In genomic region chr16:75011634-75012307, GRCh38 we compare ENCODE assay signal across 8 cellular contexts. TPM values are rescaled to one million over a fixed set of nuclear protein-coding genes. Genes with fewer than 3 reads are reported as not detected.
A peak's percentile ranks its signal among the peaks of the same experiment; 100 is the strongest.
DNase-seq lines count a peak whose midpoint lies in the region; ATAC-seq and TF ChIP-seq lines count a peak whose summit lies in the region.

No MANE protein-coding gene starts in this region.

- H4K8ac ChIP-seq in neuronal stem cell (ENCODE audit: low read depth, low read length) = no peak overlapping the region

- peak; percentile 15 for DNase-seq in DMS 273 treated with DMSO at 0.1 percent for 48 hours (lab: John Stamatoyannopoulos, UW)
- DNase-seq in HS-5 (ENCODE audit: low read depth) = peak; percentile 95
- DNase-seq in activated T-cell treated with anti-CD3 and anti-CD28 coated beads for 4 hours = peak; percentile 40
- peak; percentile 84 for DNase-seq in fibroblast of villous mesenchyme (ENCODE audit: low read depth)
- peak; percentile 75 for DNase-seq in skeletal muscle cell (ENCODE audit: low read depth)
- DNase-seq in retina = no peak
- DNase-seq in neuronal stem cell (ENCODE audit: low spot score) = no peak

- no peak overlapping the region for H2AK5ac ChIP-seq in neuronal stem cell (ENCODE audit: low read depth, low read length)

- H3K4me3 ChIP-seq in fibroblast of villous mesenchyme (ENCODE audit: low read depth, low read length) (no peak overlapping the region), skeletal muscle cell (ENCODE audit: low read depth, low read length) (no peak overlapping the region), neuronal stem cell (ENCODE audit: low read length in 2 of 2) (no peak overlapping the region)

- no peaks in the 10 kb centered on the region for H3K79me1 ChIP-seq in neuronal stem cell (ENCODE audit: low read depth, low read length)

- H3K4me1 ChIP-seq in neuronal stem cell (ENCODE audit: control insufficient read depth in 2 of 2, insufficient read depth in 1 of 2, low read depth in 1 of 2, low read length in 2 of 2) = no peaks in the 10 kb centered on the region

- no peak overlapping the region for H3K4me2 ChIP-seq in neuronal stem cell (ENCODE audit: insufficient read depth, low read length, poor library complexity, severe bottlenecking)

- TF ChIP-seq CTCF in fibroblast of villous mesenchyme (IDR thresholded peaks at IDR 0.05; ENCODE audit: insufficient read depth, low read depth, low read length) = no peak

- H3K9ac ChIP-seq in neuronal stem cell (ENCODE audit: low read depth, low read length, poor library complexity) = no peak overlapping the region

- peak; percentile 61 for ATAC-seq in GM21381 (IDR thresholded peaks at IDR 0.05; ENCODE audit: unreplicated experiment)

- no peaks in the 10 kb centered on the region for H3K27me3 ChIP-seq in neuronal stem cell (ENCODE audit: control insufficient read depth in 3 of 3, insufficient read depth in 3 of 3, low read depth in 1 of 3, low read length in 3 of 3)

- H3K9me3 ChIP-seq in neuronal stem cell (replicated peaks in 1 of 2; ENCODE audit: control insufficient read depth in 2 of 2, insufficient read depth in 1 of 2, low read depth in 1 of 2, low read length in 2 of 2) = peaks cover 0 to 21% of the 10 kb centered on the region in 2 donors

- no peak overlapping the region for H2AFZ ChIP-seq in neuronal stem cell (ENCODE audit: low read length)

- H2BK12ac ChIP-seq in neuronal stem cell (ENCODE audit: low read length) = no peak overlapping the region

- H3K36me3 ChIP-seq in neuronal stem cell (replicated peaks in 1 of 2; ENCODE audit: control insufficient read depth in 2 of 2, insufficient read depth in 2 of 2, low read length in 2 of 2) = peaks cover 0 to 11% of the 10 kb centered on the region in 2 donors

- no peak overlapping the region for H2BK120ac ChIP-seq in neuronal stem cell (ENCODE audit: low read depth, low read length)

- no peak overlapping the region for H3K4ac ChIP-seq in neuronal stem cell (ENCODE audit: low read length)

- no CpG with 5 or more reads among the region's 3 CpGs for WGBS in neuronal stem cell (ENCODE audit: extremely low coverage in 2 of 2, insufficient read length in 2 of 2, insufficient replicate concordance in 1 of 2), 2 donors

- H3K23ac ChIP-seq in neuronal stem cell (ENCODE audit: low read depth, low read length, poor library complexity) = no peak overlapping the region

- no peak overlapping the region for H2BK15ac ChIP-seq in neuronal stem cell (ENCODE audit: low read length)

- no peak overlapping the region for H3K14ac ChIP-seq in neuronal stem cell (ENCODE audit: low read length)

- H4K91ac ChIP-seq in neuronal stem cell (ENCODE audit: low read depth, low read length, poor library complexity) = no peak overlapping the region

- no peak overlapping the region for H3K18ac ChIP-seq in neuronal stem cell (ENCODE audit: low read length)

- no peak overlapping the region for H2BK5ac ChIP-seq in neuronal stem cell (ENCODE audit: low read length)

- no peak overlapping the region for H3K27ac ChIP-seq in neuronal stem cell (replicated peaks; ENCODE audit: low read length)

RNA-seq across cellular contexts. Expression of gene ZNRF1, which starts 12.9 kb away (rescaled TPM):
- total RNA-seq in fibroblast of villous mesenchyme = 19.6 and 20.7 TPM in 2 replicates
- polyA plus RNA-seq in neuronal stem cell (2013, experiment 1 of 2) = 48.3 TPM
- polyA plus RNA-seq in neuronal stem cell (2013, experiment 2 of 2) = 49.3 TPM

RNA-seq across cellular contexts. Expression of gene WDR59, which starts 26.8 kb away (rescaled TPM):
- total RNA-seq in fibroblast of villous mesenchyme = 13.9 and 19.9 TPM in 2 replicates
- polyA plus RNA-seq in neuronal stem cell (2013, experiment 1 of 2) = 38.8 TPM
- 36.4 TPM for polyA plus RNA-seq in neuronal stem cell (2013, experiment 2 of 2)

Comparison
In these comparisons a context has a peak if more than half of its experiments do, and no peak if none do; other contexts are left out.
1. DNase-seq: peak in DMS 273 treated with DMSO at 0.1 percent for 48 hours (single experiment), HS-5 (single experiment), activated T-cell treated with anti-CD3 and anti-CD28 coated beads for 4 hours (single experiment), fibroblast of villous mesenchyme (single experiment) and skeletal muscle cell (single experiment); none in retina (single experiment) and neuronal stem cell (single experiment).